In genomic region chr1:218473527-218473926, GRCh38 we compare ENCODE assay signal across 10 cellular contexts.
DNase-seq lines count a peak whose midpoint lies in the region; ATAC-seq and TF ChIP-seq lines count a peak whose summit lies in the region.
"Had no signal": no experiment of that assay in that cellular context is flagged by ENCODE, and none has a peak within 500 bp of the region (broad histone marks: within the 10 kb centered on the region; RNA-seq: fewer than 3 reads in every experiment).

No MANE protein-coding gene starts in this region.

- intact Hi-C loops in vagina (cut with DNase I): no loop called here

- no peak overlapping the region for H3K4me3 ChIP-seq in SK-N-MC
- H3K4me3 ChIP-seq in vagina: no peak overlapping the region

- H3K27me3 Mint-ChIP-seq in naive B cell: no peaks in the 10 kb centered on the region

- in situ Hi-C loops in GM13977 (cut with MboI; ENCODE audit: low pct_unique_long_range_greater_than_20kb, low sequenced_read_pairs, unreplicated experiment): no loop called here

- peak overlapping the region in 6 of 8 donors; percentile 2 to 69 (median 32) for H3K4me3 Mint-ChIP-seq in naive B cell

- no peaks in the 10 kb centered on the region for H3K36me3 ChIP-seq in SK-N-MC (ENCODE audit: insufficient read depth, low read length)
- H3K36me3 ChIP-seq in vagina: no peaks in the 10 kb centered on the region
- H3K36me3 ChIP-seq: neutrophil had no signal

- TF ChIP-seq POLR2A in vagina (IDR thresholded peaks at IDR 0.05): no peak

- H3K4me1 Mint-ChIP-seq in naive B cell: peaks cover 18 to 54% (median 23%) of the 10 kb centered on the region in 3 donors

- H3K36me3 Mint-ChIP-seq in naive B cell: no peaks in the 10 kb centered on the region

- H3K9me3 ChIP-seq in SK-N-MC (ENCODE audit: low read depth, low read length) (no peaks in the 10 kb centered on the region), vagina (no peaks in the 10 kb centered on the region)
- H3K9me3 ChIP-seq: neutrophil had no signal

- DNase-seq in SK-N-MC (ENCODE audit: low read depth, low spot score) (peak; percentile 32), naive B cell (peak; percentile 14), vagina (ENCODE audit: extremely low spot score in 2 of 2) (no peak), GM13977 (ENCODE audit: low spot score) (no peak), cerebellar nuclear complex (lab: John Stamatoyannopoulos, UW) (no peak), OCI-M2 (lab: John Stamatoyannopoulos, UW; ENCODE audit: unreplicated experiment) (no peak)
- DNase-seq: SHP77 had no signal

- no peak overlapping the region for H3K9ac ChIP-seq in SK-N-MC (ENCODE audit: insufficient read length)

- no peaks in the 10 kb centered on the region for H3K9me3 Mint-ChIP-seq in naive B cell

- H3K27me3 ChIP-seq in vagina: no peaks in the 10 kb centered on the region
- H3K27me3 ChIP-seq: neutrophil had no signal

- TF ChIP-seq CTCF in vagina (IDR thresholded peaks at IDR 0.05): no peak
- no peak for TF ChIP-seq CTCF in GM13977 (IDR thresholded peaks at IDR 0.05; ENCODE audit: extremely low read depth, insufficient read depth, missing control alignments)

- ATAC-seq in GM18517 (IDR thresholded peaks at IDR 0.05; ENCODE audit: unreplicated experiment) (peak; percentile 53), HG02885 (IDR thresholded peaks at IDR 0.05; ENCODE audit: poor library complexity, unreplicated experiment) (peak; percentile 73), naive B cell (ENCODE audit: low read depth in 2 of 2) (peak; percentile 83)

- H3K4me1 ChIP-seq in vagina: no peaks in the 10 kb centered on the region

- H3K27ac ChIP-seq in SK-N-MC (no peak overlapping the region), vagina (no peak overlapping the region)
- H3K27ac ChIP-seq: neutrophil had no signal

- peak overlapping the region; percentile 8 to 97 (median 67) for H3K27ac Mint-ChIP-seq in naive B cell

Comparison
In these comparisons a context has a peak if more than half of its experiments do, and no peak if none do; other contexts are left out.
1. DNase-seq: peak in SK-N-MC (single experiment) and naive B cell (single experiment); none in vagina (0 of 2), GM13977 (single experiment), cerebellar nuclear complex (0 of 2) and OCI-M2 (single experiment).
2. Peak in every context shown above with its lines, with median percentiles within 50 percentile points of each other: ATAC-seq.